7 cellular contexts compared by ENCODE assay signal in the genomic region with DNA sequence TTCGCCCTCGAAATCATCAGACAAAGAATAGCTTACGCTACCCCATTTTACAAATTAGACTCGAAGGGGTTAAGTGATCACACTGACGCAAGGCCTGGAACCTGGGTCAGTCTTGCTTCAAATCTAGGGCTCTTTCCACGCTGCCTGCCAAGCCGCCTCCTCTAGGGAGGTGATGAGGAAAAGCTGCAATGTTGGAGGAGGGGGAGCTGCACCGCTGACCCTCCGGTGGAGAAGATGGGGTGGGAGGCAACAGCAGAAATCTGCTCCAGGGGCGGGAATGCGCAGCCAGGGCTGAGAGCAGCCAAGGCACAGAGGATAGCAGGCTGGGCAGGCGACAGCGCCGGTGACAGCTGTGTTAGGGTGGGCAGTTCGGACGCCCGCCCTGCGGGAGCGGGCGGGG. TPM values are rescaled to one million over a fixed set of nuclear protein-coding genes. Genes with fewer than 3 reads are reported as not detected.
DNase-seq lines count a peak whose midpoint lies in the region; ATAC-seq and TF ChIP-seq lines count a peak whose summit lies in the region.

No MANE protein-coding gene starts in this region.

- H3K4me3 ChIP-seq in HL-60 (replicated peaks; ENCODE audit: insufficient read depth, low read length) (peak overlapping the region; percentile 97), adipocyte (ENCODE audit: low read length) (peak overlapping the region; percentile 97), stomach (peak overlapping the region; percentile 80 to 99 (median 92))

- intact Hi-C loops in stomach (cut with DNase I; ENCODE audit: low total_unique reads): no loop called here

- TF ChIP-seq POLR2A in stomach (IDR thresholded peaks at IDR 0.05): no peak

- H3K27me3 ChIP-seq in HL-60 (ENCODE audit: insufficient read depth, poor library complexity, severe bottlenecking) (no peaks in the 10 kb centered on the region), adipocyte (replicated peaks; ENCODE audit: control insufficient read depth, insufficient read depth, low read length) (no peaks in the 10 kb centered on the region), stomach (no peaks in the 10 kb centered on the region)

- H3K27ac Mint-ChIP-seq in immature natural killer cell: peak overlapping the region; percentile 99 to 100 (median 100)

- H3K4me1 Mint-ChIP-seq in immature natural killer cell: peaks cover 38 to 45% of the 10 kb centered on the region in 2 donors

- H3K27me3 Mint-ChIP-seq in immature natural killer cell (ENCODE audit: low read depth in 3 of 3): peaks cover 13 to 15% (median 14%) of the 10 kb centered on the region in 3 donors

- TF ChIP-seq CTCF in HL-60 (IDR thresholded peaks at IDR 0.05; ENCODE audit: insufficient read depth, low read length) (no peak), stomach (IDR thresholded peaks at IDR 0.05) (no peak)

- H3K9me3 Mint-ChIP-seq in immature natural killer cell: no peaks in the 10 kb centered on the region

- H3K4me1 ChIP-seq in adipocyte (ENCODE audit: control insufficient read depth, insufficient read depth, low read length): peaks cover 16% of the 10 kb centered on the region
- peaks cover 25 to 50% (median 44%) of the 10 kb centered on the region in 4 donors for H3K4me1 ChIP-seq in stomach

- no peak for TF ChIP-seq EP300 in stomach (IDR thresholded peaks at IDR 0.05)

- H3K9ac ChIP-seq in adipocyte (ENCODE audit: low read length): peak overlapping the region; percentile 100

- 0 to 1% (median 0%) methylated on average over 18 to 20 of the region's 20 CpGs for WGBS in stomach, 5 donors

- peaks cover 3 to 5% (median 4%) of the 10 kb centered on the region in 3 donors for H3K36me3 Mint-ChIP-seq in immature natural killer cell

- H3K36me3 ChIP-seq in adipocyte (ENCODE audit: control insufficient read depth, insufficient read depth, low read length, severe bottlenecking) (peaks cover 42% of the 10 kb centered on the region), stomach (peaks cover 43 to 44% (median 43%) of the 10 kb centered on the region in 4 donors)

- no peak for ATAC-seq in HG03135 (IDR thresholded peaks at IDR 0.05; ENCODE audit: unreplicated experiment)

- peak overlapping the region; percentile 93 to 100 (median 98) for H3K4me3 Mint-ChIP-seq in immature natural killer cell

- H3K9me3 ChIP-seq in adipocyte (ENCODE audit: control insufficient read depth, low read length) (no peaks in the 10 kb centered on the region), stomach (no peaks in the 10 kb centered on the region)

- H3K27ac ChIP-seq in HL-60 (replicated peaks) (peak overlapping the region; percentile 99), stomach (peak overlapping the region; percentile 94 to 99 (median 98))

- DNase-seq in HL-60 (ENCODE audit: low read depth in 1 of 2, low spot score in 1 of 2): no peak
- peak; percentile 52 for DNase-seq in adipocyte (ENCODE audit: low read depth)
- peak in 1 of 3 donors; percentile 17 for DNase-seq in immature natural killer cell
- DNase-seq in stomach: peak; percentile 46
- no peak for DNase-seq in activated CD4-positive, CD25-positive, alpha-beta regulatory T cell treated with anti-CD3 and anti-CD28 coated beads, Interleukin-2, amount 50 U/mL, for 72 hours
- DNase-seq in stimulated activated CD4-positive, alpha-beta T cell treated with anti-CD3 and anti-CD28 coated beads, Interleukin-4, amount 100 ng/mL, for 24 hours: no peak

RNA-seq across cellular contexts. Expression of a gene that starts 0.6 kb away (rescaled TPM):
- 10 to 100 TPM in 1 of 3 donors, 1 to 10 TPM in 2; 2.3 to 21.8 (median 7.7) TPM for polyA plus RNA-seq in immature natural killer cell
- 10 to 100 TPM; 20.0 to 75.3 (median 64.9) TPM for total RNA-seq in stomach
- 10 to 100 TPM in 2 of 3 donors, 1 to 10 TPM in 1; 7.2 to 18.5 (median 13.4) TPM for polyA plus RNA-seq in stomach

RNA-seq across cellular contexts. Expression of a gene that starts 11.6 kb away (rescaled TPM):
- 100 to 1,000 TPM in 2 of 3 donors, 10 to 100 TPM in 1; 98.3 to 113 (median 105) TPM for polyA plus RNA-seq in immature natural killer cell
- 10 to 100 TPM; 22.8 to 75.9 (median 33.0) TPM for total RNA-seq in stomach
- 10 to 100 TPM; 36.0 to 69.8 (median 39.9) TPM for polyA plus RNA-seq in stomach

RNA-seq across cellular contexts. Expression of a gene that starts 11.8 kb away (rescaled TPM):
- polyA plus RNA-seq in immature natural killer cell (1,000 to 10,000 TPM in 1 of 3 donors, 100 to 1,000 TPM in 2; 576 to 1,241 (median 681) TPM), stomach (1,000 to 10,000 TPM; 1,111 to 1,352 (median 1,208) TPM)
- 1,000 to 10,000 TPM in 1 of 5 donors, 100 to 1,000 TPM in 4; 456 to 1,872 (median 566) TPM for total RNA-seq in stomach

RNA-seq across cellular contexts. Expression of a gene that starts 16.2 kb away (rescaled TPM):
- polyA plus RNA-seq in immature natural killer cell: 10 to 100 TPM; 15.5 to 25.8 (median 23.9) TPM
- 100 to 1,000 TPM in 1 of 5 donors, 10 to 100 TPM in 1, 1 to 10 TPM in 2, not detected in 1; 2.4 to 130 (median 39.9) TPM for total RNA-seq in stomach
- 10 to 100 TPM; 18.0 to 20.0 (median 18.9) TPM for polyA plus RNA-seq in stomach

RNA-seq across cellular contexts. Expression of a gene that starts 22.1 kb away (rescaled TPM):
- polyA plus RNA-seq in immature natural killer cell (10 to 100 TPM; 12.8 to 16.8 (median 15.4) TPM), stomach (10 to 100 TPM; 38.6 to 65.2 (median 51.9) TPM)
- total RNA-seq in stomach: 100 to 1,000 TPM in 1 of 5 donors, 10 to 100 TPM in 3, 1 to 10 TPM in 1; 7.6 to 118 (median 19.6) TPM

Comparison
In these comparisons a context has a peak if more than half of its experiments do, and no peak if none do; other contexts are left out.
1. DNase-seq: peak in adipocyte (single experiment) and stomach (single experiment); none in HL-60 (0 of 2), activated CD4-positive, CD25-positive, alpha-beta regulatory T cell treated with anti-CD3 and anti-CD28 coated beads, Interleukin-2, amount 50 U/mL, for 72 hours (single experiment) and stimulated activated CD4-positive, alpha-beta T cell treated with anti-CD3 and anti-CD28 coated beads, Interleukin-4, amount 100 ng/mL, for 24 hours (single experiment).
2. Peak in every context shown above with its lines, with median percentiles within 50 percentile points of each other: H3K4me3 ChIP-seq.